ENCODE assay signal across 8 cellular contexts in genomic region chr12:111685811-111686573, GRCh38. TPM values are rescaled to one million over a fixed set of nuclear protein-coding genes. Genes with fewer than 3 reads are reported as not detected.
DNase-seq lines count a peak whose midpoint lies in the region; ATAC-seq lines count a peak whose summit lies in the region.

Gene ACAD10 (plus strand): TSS chr12:111686053. CDS start chr12:111692710, 6,657 bp downstream.
Gene BRAP (minus strand): TSS chr12:111685956. CDS start chr12:111685792, 164 bp downstream.

- H3K9me3 ChIP-seq in HUES48 (ENCODE audit: control insufficient read depth, insufficient read depth, low read length) (no peaks in the 10 kb centered on the region), NT2/D1 (ENCODE audit: insufficient read depth, low read length) (no peaks in the 10 kb centered on the region), endocrine pancreas (ENCODE audit: control insufficient read depth, low read length) (no peaks in the 10 kb centered on the region), mesenchymal stem cell (ENCODE audit: control insufficient read depth, low read length) (no peaks in the 10 kb centered on the region)

- H3K23ac ChIP-seq in mesenchymal stem cell (ENCODE audit: low read length in 2 of 2), result no peak within 1 kb of the TSS

- H3K36me3 Mint-ChIP-seq in activated CD8-positive, alpha-beta memory T cell treated with anti-CD3 and anti-CD28 coated beads, Interleukin-2, amount 10 ng/mL, durations not matched to agents 7 days and 5 days, result peaks cover 19% of the 10 kb centered on the region

- peak within 1 kb of the TSS in 1 of 2 experiments; percentile 19 for H2BK12ac ChIP-seq in mesenchymal stem cell (ENCODE audit: low read length in 2 of 2)

- peak within 1 kb of the TSS; percentile 88 for H4K91ac ChIP-seq in mesenchymal stem cell (ENCODE audit: low read length)

- H3K4me1 ChIP-seq in HUES48 (ENCODE audit: control insufficient read depth, insufficient read depth, low read length) (no peaks in the 10 kb centered on the region), NT2/D1 (ENCODE audit: insufficient read depth, insufficient read length) (peaks cover 3% of the 10 kb centered on the region), endocrine pancreas (ENCODE audit: control insufficient read depth, insufficient read depth, low read length) (peaks cover 6% of the 10 kb centered on the region), mesenchymal stem cell (ENCODE audit: control insufficient read depth, insufficient read depth, low read depth, low read length) (peaks cover 7% of the 10 kb centered on the region)

- H3K4me3 ChIP-seq in HUES48 (ENCODE audit: low read depth, low read length) (peak within 1 kb of the TSS; percentile 100), NT2/D1 (ENCODE audit: insufficient read length, low read depth) (peak within 1 kb of the TSS; percentile 93), endocrine pancreas (ENCODE audit: control insufficient read depth, insufficient read depth, low read length) (peak within 1 kb of the TSS; percentile 93), mesenchymal stem cell (ENCODE audit: insufficient read depth in 1 of 2, low read depth in 1 of 2, low read length in 2 of 2) (peak within 1 kb of the TSS; percentile 95 to 98)

- peak within 1 kb of the TSS; percentile 88 for H3K4me2 ChIP-seq in mesenchymal stem cell (ENCODE audit: low read length, poor library complexity, severe bottlenecking)

- WGBS in mesenchymal stem cell, result 2% methylated on average over 63 of the region's 63 CpGs

- H3K14ac ChIP-seq in mesenchymal stem cell (ENCODE audit: low read length in 2 of 2), result peak within 1 kb of the TSS in 1 of 2 experiments; percentile 30

- H2BK15ac ChIP-seq in mesenchymal stem cell (ENCODE audit: low read depth, poor library complexity, severe bottlenecking), result peak within 1 kb of the TSS; percentile 37

- H3K4me3 Mint-ChIP-seq in activated CD8-positive, alpha-beta memory T cell treated with anti-CD3 and anti-CD28 coated beads, Interleukin-2, amount 10 ng/mL, durations not matched to agents 7 days and 5 days, result peak within 1 kb of the TSS; percentile 96

- in situ Hi-C loops in Caki2 (cut with HindIII; ENCODE audit: low pct_unique_long_range_greater_than_20kb, low sequenced_read_pairs), result loop anchor here (25.0 kb wide), 1 partner anchor 224 kb away; no protein-coding TSS in a partner anchor

- H3K4me1 Mint-ChIP-seq in activated CD8-positive, alpha-beta memory T cell treated with anti-CD3 and anti-CD28 coated beads, Interleukin-2, amount 10 ng/mL, durations not matched to agents 7 days and 5 days, result peaks cover 35% of the 10 kb centered on the region

- H2AK5ac ChIP-seq in mesenchymal stem cell (ENCODE audit: low read length, severe bottlenecking), result peak within 1 kb of the TSS; percentile 23

- H3K9ac ChIP-seq in HUES48 (ENCODE audit: low read depth, low read length), result peak within 1 kb of the TSS; percentile 92
- H3K9ac ChIP-seq in NT2/D1 (ENCODE audit: insufficient read length, low read depth), result peak within 1 kb of the TSS; percentile 94
- peak within 1 kb of the TSS; percentile 89 for H3K9ac ChIP-seq in endocrine pancreas (ENCODE audit: control insufficient read depth, insufficient read depth, low read length)
- H3K9ac ChIP-seq in mesenchymal stem cell (ENCODE audit: low read length), result peak within 1 kb of the TSS; percentile 96

- CTCF ChIA-PET in activated CD8-positive, alpha-beta memory T cell treated with anti-CD3 and anti-CD28 coated beads, Interleukin-2, amount 10 ng/mL, durations not matched to agents 7 days and 5 days (lab: Charles Lee), result interaction anchor here (0.6 to 2.6 kb wide), 11 partner anchors 8 to 1058 kb away, joined by 3 to 15 read pairs (median 3); no protein-coding TSS in a partner anchor

- H3K27ac ChIP-seq in HUES48 (ENCODE audit: low read depth, low read length), result peak within 1 kb of the TSS; percentile 94
- H3K27ac ChIP-seq in mesenchymal stem cell (ENCODE audit: low read length, poor library complexity, severe bottlenecking), result peak within 1 kb of the TSS; percentile 89

- H3K27me3 Mint-ChIP-seq in activated CD8-positive, alpha-beta memory T cell treated with anti-CD3 and anti-CD28 coated beads, Interleukin-2, amount 10 ng/mL, durations not matched to agents 7 days and 5 days, result no peaks in the 10 kb centered on the region

- no peaks in the 10 kb centered on the region for H3K27me3 ChIP-seq in HUES48 (ENCODE audit: control insufficient read depth, insufficient read depth, low read length)
- H3K27me3 ChIP-seq in NT2/D1 (ENCODE audit: insufficient read depth, insufficient read length), result no peaks in the 10 kb centered on the region
- H3K27me3 ChIP-seq in endocrine pancreas (ENCODE audit: control insufficient read depth, insufficient read depth, low read length), result no peaks in the 10 kb centered on the region
- H3K27me3 ChIP-seq in mesenchymal stem cell (ENCODE audit: control insufficient read depth in 1 of 2, insufficient read depth in 1 of 2, low read length in 2 of 2), result no peaks in the 10 kb centered on the region

- no peaks in the 10 kb centered on the region for H3K9me3 Mint-ChIP-seq in activated CD8-positive, alpha-beta memory T cell treated with anti-CD3 and anti-CD28 coated beads, Interleukin-2, amount 10 ng/mL, durations not matched to agents 7 days and 5 days (ENCODE audit: low read depth)

- peak within 1 kb of the TSS; percentile 46 for H2BK120ac ChIP-seq in mesenchymal stem cell (ENCODE audit: low read depth, low read length)

- H2AFZ ChIP-seq in mesenchymal stem cell (ENCODE audit: low read depth, low read length), result peak within 1 kb of the TSS; percentile 85

- H3K36me3 ChIP-seq in HUES48 (ENCODE audit: control insufficient read depth, insufficient read depth, low read length) (peaks cover 23% of the 10 kb centered on the region), NT2/D1 (ENCODE audit: insufficient read depth, insufficient read length, low read length) (peaks cover 24% of the 10 kb centered on the region), endocrine pancreas (ENCODE audit: control insufficient read depth, insufficient read depth, low read length) (no peaks in the 10 kb centered on the region), mesenchymal stem cell (ENCODE audit: control insufficient read depth in 1 of 2, insufficient read depth in 2 of 2, low read depth in 1 of 2, low read length in 2 of 2) (peaks cover 8 to 21% of the 10 kb centered on the region in 2 experiments)

- peak within 1 kb of the TSS; percentile 99 for H4K8ac ChIP-seq in mesenchymal stem cell (ENCODE audit: low read length)

- peak within 1 kb of the TSS; percentile 84 to 86 for H3K18ac ChIP-seq in mesenchymal stem cell (ENCODE audit: low read depth in 1 of 2, low read length in 2 of 2)

- H2BK5ac ChIP-seq in mesenchymal stem cell (ENCODE audit: low read depth, low read length, poor library complexity, severe bottlenecking), result peak within 1 kb of the TSS; percentile 68

- DNase-seq in Caki2 (ENCODE audit: low read depth), result peak; percentile 89
- DNase-seq in NT2/D1 (ENCODE audit: low read depth, low spot score), result peak; percentile 90
- DNase-seq in activated CD8-positive, alpha-beta memory T cell treated with anti-CD3 and anti-CD28 coated beads, Interleukin-2, amount 10 ng/mL, durations not matched to agents 7 days and 5 days, result peak; percentile 96
- DNase-seq in mesenchymal stem cell, result peak; percentile 94
- DNase-seq in stimulated activated CD8-positive, alpha-beta memory T cell treated with anti-CD3 and anti-CD28 coated beads, Interleukin-12 subunit alpha, Interleukin-12 subunit beta, amount 100 ng/mL, for 24 hours (ENCODE audit: extremely low read depth), result peak; percentile 82

- peak within 1 kb of the TSS; percentile 91 for H3K27ac Mint-ChIP-seq in activated CD8-positive, alpha-beta memory T cell treated with anti-CD3 and anti-CD28 coated beads, Interleukin-2, amount 10 ng/mL, durations not matched to agents 7 days and 5 days

- peak; percentile 86 for ATAC-seq in GM21390 (IDR thresholded peaks at IDR 0.05; ENCODE audit: unreplicated experiment)
- peak; percentile 97 for ATAC-seq in activated CD8-positive, alpha-beta memory T cell treated with anti-CD3 and anti-CD28 coated beads, Interleukin-2, amount 10 ng/mL, durations not matched to agents 7 days and 5 days

- H3K4ac ChIP-seq in mesenchymal stem cell (ENCODE audit: low read depth in 1 of 2, low read length in 2 of 2), result peak within 1 kb of the TSS; percentile 85 to 97

- H3K79me1 ChIP-seq in mesenchymal stem cell (replicated peaks; ENCODE audit: low read length, poor library complexity, severe bottlenecking), result peaks cover 22% of the 10 kb centered on the region

RNA-seq across cellular contexts. Expression of gene ACAD10, which starts in this region (rescaled TPM):
- total RNA-seq in Caki2 (2014; rRNA removed; shearing (Covaris generic); ENCODE audit: low replicate concordance), result 9.8 and 14.7 TPM in 2 replicates
- total RNA-seq in activated CD8-positive, alpha-beta memory T cell treated with anti-CD3 and anti-CD28 coated beads, Interleukin-2, amount 10 ng/mL, durations not matched to agents 7 days and 5 days, result 10 to 100 TPM; 24.7 to 30.3 TPM
- 8.6 TPM for polyA plus RNA-seq in mesenchymal stem cell (2013, experiment 1 of 2)
- 10.1 TPM for polyA plus RNA-seq in mesenchymal stem cell (2013, experiment 2 of 2)

RNA-seq across cellular contexts. Expression of gene BRAP, which starts in this region (rescaled TPM):
- total RNA-seq in Caki2 (2014; rRNA removed; shearing (Covaris generic); ENCODE audit: low replicate concordance), result 7.1 TPM in 2 replicates
- total RNA-seq in activated CD8-positive, alpha-beta memory T cell treated with anti-CD3 and anti-CD28 coated beads, Interleukin-2, amount 10 ng/mL, durations not matched to agents 7 days and 5 days, result 10 to 100 TPM; 20.3 to 22.3 TPM
- polyA plus RNA-seq in mesenchymal stem cell (2013, experiment 1 of 2), result 12.9 TPM
- polyA plus RNA-seq in mesenchymal stem cell (2013, experiment 2 of 2), result 13.5 TPM

Comparison
In these comparisons a context has a peak if more than half of its experiments do, and no peak if none do; other contexts are left out.
1. Peak in every context shown above with its lines: DNase-seq, ATAC-seq, H3K4me3 ChIP-seq and H3K27ac ChIP-seq.